In genomic region chr13:50909605-50910482, GRCh38 we compare ENCODE assay signal across 8 cellular contexts. TPM values are rescaled to one million over a fixed set of nuclear protein-coding genes. Genes with fewer than 3 reads are reported as not detected.
DNase-seq lines count a peak whose midpoint lies in the region; ATAC-seq lines count a peak whose summit lies in the region.

Gene RNASEH2B, plus strand, starts transcription at chr13:50909791. Its CDS starts 286 bp downstream, at chr13:50910077.

- ATAC-seq in GM18519 (IDR thresholded peaks at IDR 0.05; ENCODE audit: low FRiP score, unreplicated experiment) (peak; percentile 60), HG03039 (IDR thresholded peaks at IDR 0.05; ENCODE audit: unreplicated experiment) (peak; percentile 54)

- DNase-seq in A172 (ENCODE audit: low spot score) (peak; percentile 10), NCI-H2196 (lab: John Stamatoyannopoulos, UW; ENCODE audit: unreplicated experiment) (peak; percentile 60), cerebellar cortex (ENCODE audit: low spot score) (peak; percentile 61), kidney tubule cell (ENCODE audit: low spot score) (peak; percentile 77)
- peak; percentile 81 for DNase-seq in activated CD4-positive, CD25-positive, alpha-beta regulatory T cell treated with anti-CD3 and anti-CD28 coated beads, Interleukin-2, amount 50 U/mL, for 72 hours
- DNase-seq in stimulated activated CD4-positive, alpha-beta T cell treated with anti-CD3 and anti-CD28 coated beads, Interleukin-1b, Interleukin-23, amount 100 ng/mL, for 4 hours (ENCODE audit: low read depth in 2 of 2): peak; percentile 55 to 65

RNA-seq across cellular contexts. Expression of gene RNASEH2B, which starts in this region (rescaled TPM):
- total RNA-seq in A172 (2014; rRNA removed; shearing (Covaris generic)): 24.3 and 44.2 TPM in 2 replicates

Comparison
In these comparisons a context has a peak if more than half of its experiments do, and no peak if none do; other contexts are left out.
1. Peak in every context shown above with its lines: DNase-seq and ATAC-seq.
2. DNase-seq: peak in every context shown above with its lines; median percentile 81 in activated CD4-positive, CD25-positive, alpha-beta regulatory T cell treated with anti-CD3 and anti-CD28 coated beads, Interleukin-2, amount 50 U/mL, for 72 hours; 77 in kidney tubule cell; 61 in cerebellar cortex; 60 in NCI-H2196; 60 in stimulated activated CD4-positive, alpha-beta T cell treated with anti-CD3 and anti-CD28 coated beads, Interleukin-1b, Interleukin-23, amount 100 ng/mL, for 4 hours; 10 in A172.